In the genomic region with DNA sequence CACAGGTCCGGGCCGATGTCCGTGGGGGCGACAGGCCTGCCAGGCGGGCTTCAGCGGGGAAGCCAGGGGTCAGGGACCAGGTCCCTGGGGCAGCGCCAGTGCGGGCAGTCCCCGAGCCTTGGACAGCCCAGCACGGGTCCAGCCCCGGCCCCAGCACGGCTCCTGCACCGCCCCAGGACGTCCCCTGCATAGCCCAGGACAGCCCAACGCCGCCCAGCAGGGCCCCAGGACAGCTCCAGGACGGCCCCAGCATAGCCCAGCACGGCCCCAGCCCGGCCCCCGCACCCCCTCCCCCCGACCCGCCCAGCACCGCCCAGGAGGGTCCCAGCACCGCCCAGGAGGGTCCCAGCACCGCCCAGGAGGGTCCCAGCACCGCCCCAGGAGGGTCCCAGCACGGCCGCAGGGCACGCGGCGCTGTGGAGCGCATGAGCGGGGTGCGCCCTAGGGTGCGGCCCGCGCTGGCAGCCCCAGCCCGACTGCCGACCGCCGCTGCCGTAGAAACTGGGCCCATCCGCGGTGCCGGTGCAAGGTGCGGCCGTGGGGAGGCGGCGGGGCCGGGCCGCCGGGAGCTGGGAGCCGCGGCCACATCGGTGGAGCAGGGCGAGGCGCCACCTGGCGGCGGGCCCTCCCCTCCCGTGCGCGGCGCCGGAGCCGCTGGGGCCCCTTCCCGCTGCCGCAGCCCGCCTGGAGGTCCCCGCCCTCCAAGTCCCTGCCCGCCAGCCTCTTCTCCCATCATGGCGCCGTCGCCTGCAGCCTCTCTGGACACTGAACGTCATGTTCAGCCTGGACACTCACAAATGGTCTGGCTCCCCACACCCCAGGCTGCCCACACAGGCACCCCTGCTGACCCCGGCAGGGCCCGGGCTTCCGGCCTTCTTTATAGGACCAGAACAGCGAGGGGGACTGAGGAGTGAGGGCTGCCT, we compare ENCODE assay signal across 8 cellular contexts.
DNase-seq lines count a peak whose midpoint lies in the region; ATAC-seq and TF ChIP-seq lines count a peak whose summit lies in the region.

No MANE protein-coding gene starts in this region.

- intact Hi-C loops in mucosa of descending colon (cut with DNase I, micrococcal nuclease), result no loop called here

- ATAC-seq in mucosa of descending colon (peak; percentile 91), HG02678 (IDR thresholded peaks at IDR 0.05; ENCODE audit: unreplicated experiment) (no peak), HG03442 (IDR thresholded peaks at IDR 0.05; ENCODE audit: unreplicated experiment) (no peak)
- ATAC-seq in stimulated activated naive CD8-positive, alpha-beta T cell treated with anti-CD3 and anti-CD28 coated beads, Interleukin-15, amount 100 ng/mL, for 72 hours, result peak; percentile 75

- no peak overlapping the region for H3K27ac Mint-ChIP-seq in stimulated activated naive CD8-positive, alpha-beta T cell treated with anti-CD3 and anti-CD28 coated beads, Interleukin-15, amount 100 ng/mL, for 72 hours

- peak; percentile 66 for TF ChIP-seq CTCF in mucosa of descending colon (IDR thresholded peaks at IDR 0.05)

- DNase-seq in NCI-H2227 (lab: John Stamatoyannopoulos, UW; ENCODE audit: unreplicated experiment) (peak; percentile 63), NCI-H2227 treated with DMSO at 0.1 percent for 48 hours (lab: John Stamatoyannopoulos, UW) (no peak), mucosa of descending colon (peak; percentile 43 to 61 (median 51))
- peak; percentile 68 for DNase-seq in activated CD4-positive, alpha-beta T cell treated with anti-CD3 and anti-CD28 coated beads for 48 hours
- DNase-seq in stimulated activated naive CD8-positive, alpha-beta T cell treated with anti-CD3 and anti-CD28 coated beads, Interleukin-15, amount 100 ng/mL, for 72 hours, result peak; percentile 40 to 60

- peaks cover 7% of the 10 kb centered on the region for H3K27me3 ChIP-seq in ectodermal cell (ENCODE audit: control insufficient read depth, insufficient read depth, low read length, poor library complexity, severe bottlenecking)

- WGBS in ectodermal cell, 2 experiments, result 16 to 18% methylated on average over 78 of the region's 78 CpGs

- H3K36me3 ChIP-seq in ectodermal cell (ENCODE audit: control insufficient read depth, insufficient read depth, low read length), result no peaks in the 10 kb centered on the region
- no peaks in the 10 kb centered on the region for H3K36me3 ChIP-seq in mucosa of descending colon (ENCODE audit: low read depth)

- H3K4me3 ChIP-seq in ectodermal cell (ENCODE audit: insufficient read depth, low read depth, low read length) (peak overlapping the region; percentile 28), mucosa of descending colon (no peak overlapping the region)

- no peaks in the 10 kb centered on the region for H3K4me1 Mint-ChIP-seq in stimulated activated naive CD8-positive, alpha-beta T cell treated with anti-CD3 and anti-CD28 coated beads, Interleukin-15, amount 100 ng/mL, for 72 hours

- H3K27me3 Mint-ChIP-seq in stimulated activated naive CD8-positive, alpha-beta T cell treated with anti-CD3 and anti-CD28 coated beads, Interleukin-15, amount 100 ng/mL, for 72 hours, result peaks cover 12% of the 10 kb centered on the region

- H3K9me3 ChIP-seq in ectodermal cell (ENCODE audit: control insufficient read depth, low read length) (no peaks in the 10 kb centered on the region), mucosa of descending colon (no peaks in the 10 kb centered on the region)

- no peak overlapping the region for H3K27ac ChIP-seq in ectodermal cell (ENCODE audit: insufficient read depth, low read depth, low read length, poor library complexity, severe bottlenecking)

- no peak overlapping the region for H3K4me3 Mint-ChIP-seq in stimulated activated naive CD8-positive, alpha-beta T cell treated with anti-CD3 and anti-CD28 coated beads, Interleukin-15, amount 100 ng/mL, for 72 hours

- H3K4me1 ChIP-seq in ectodermal cell (ENCODE audit: control insufficient read depth, insufficient read depth, low read length) (peaks cover 8% of the 10 kb centered on the region), mucosa of descending colon (ENCODE audit: low read depth) (peaks cover 2% of the 10 kb centered on the region)

- no peaks in the 10 kb centered on the region for H3K9me3 Mint-ChIP-seq in stimulated activated naive CD8-positive, alpha-beta T cell treated with anti-CD3 and anti-CD28 coated beads, Interleukin-15, amount 100 ng/mL, for 72 hours

Comparison
In these comparisons a context has a peak if more than half of its experiments do, and no peak if none do; other contexts are left out.
1. ATAC-seq: peak in mucosa of descending colon (single experiment) and stimulated activated naive CD8-positive, alpha-beta T cell treated with anti-CD3 and anti-CD28 coated beads, Interleukin-15, amount 100 ng/mL, for 72 hours (single experiment); none in HG02678 (single experiment) and HG03442 (single experiment).